Comparison of ENCODE assay signal across 12 cellular contexts in genomic region chr16:33338543-33338951, GRCh38. TPM values are rescaled to one million over a fixed set of nuclear protein-coding genes. Genes with fewer than 3 reads are reported as not detected.
DNase-seq lines count a peak whose midpoint lies in the region; ATAC-seq and TF ChIP-seq lines count a peak whose summit lies in the region.
"Not testable (repeated sequence)": the region's sequence is repeated elsewhere in the genome, so short reads cannot be mapped to it uniquely, and the experiment has no call there.
"Had no signal": no experiment of that assay in that cellular context is flagged by ENCODE, and none has a peak within 500 bp of the region (broad histone marks: within the 10 kb centered on the region; RNA-seq: fewer than 3 reads in every experiment).

No MANE protein-coding gene starts in this region.

- peak; percentile 1 for DNase-seq in NCI-H226
- DNase-seq in activated CD4-positive, alpha-beta T cell treated with anti-CD3 and anti-CD28 coated beads, Interleukin-2, amount 50 U/mL, for 1 hour: peak; percentile 6
- peak; percentile 6 for DNase-seq in activated T-helper 1 cell treated with anti-CD3 and anti-CD28 coated beads, Interleukin-12 subunit alpha, Interleukin-12 subunit beta, Interleukin-2, Interleukin-4 antibody, amounts not matched to agents 30 ng/mL and 10 ng/mL and 1 ng/mL, durations not matched to agents 14 hours and 24 hours and 36 hours (ENCODE audit: low spot score)
- DNase-seq in adrenal gland: peak in 4 of 7 donors; percentile 14 to 52 (median 30)
- DNase-seq in heart left ventricle: peak in 3 of 5 donors; percentile 20 to 71 (median 40)
- DNase-seq in natural killer cell: peak; percentile 16
- peak; percentile 1 to 15 for DNase-seq in stimulated activated CD4-positive, alpha-beta T cell treated with anti-CD3 and anti-CD28 coated beads, Interleukin-4, amount 100 ng/mL, for 4 hours
- DNase-seq in ureter (ENCODE audit: low spot score): peak; percentile 50

- WGBS in adrenal gland, 4 donors: 56 to 78% (median 64%) methylated on average over 2 of the region's 2 CpGs
- 63 to 71% (median 68%) methylated on average over 2 of the region's 2 CpGs for WGBS in heart left ventricle, 4 donors

- intact Hi-C loops in activated T-helper 1 cell treated with anti-CD3 and anti-CD28 coated beads, Interleukin-12 subunit alpha, Interleukin-12 subunit beta, Interleukin-2, Interleukin-4 antibody, amounts not matched to agents 30 ng/mL and 10 ng/mL and 1 ng/mL, durations not matched to agents 14 hours and 24 hours and 36 hours (cut with micrococcal nuclease); adrenal gland (cut with DNase I); heart left ventricle (cut with DNase I); natural killer cell (cut with micrococcal nuclease): not testable (repeated sequence)

- TF ChIP-seq POLR2A in adrenal gland (IDR thresholded peaks at IDR 0.05); heart left ventricle (IDR thresholded peaks at IDR 0.05): not testable (repeated sequence)

- H3K4me1 Mint-ChIP-seq in activated T-helper 1 cell treated with anti-CD3 and anti-CD28 coated beads, Interleukin-12 subunit alpha, Interleukin-12 subunit beta, Interleukin-2, Interleukin-4 antibody, amounts not matched to agents 30 ng/mL and 10 ng/mL and 1 ng/mL, durations not matched to agents 14 hours and 24 hours and 36 hours (ENCODE audit: low read depth); natural killer cell: not testable (repeated sequence)

- H3K4me3 ChIP-seq in adrenal gland, heart left ventricle: not testable (repeated sequence)

- not testable (repeated sequence) for H3K9me3 Mint-ChIP-seq in activated T-helper 1 cell treated with anti-CD3 and anti-CD28 coated beads, Interleukin-12 subunit alpha, Interleukin-12 subunit beta, Interleukin-2, Interleukin-4 antibody, amounts not matched to agents 30 ng/mL and 10 ng/mL and 1 ng/mL, durations not matched to agents 14 hours and 24 hours and 36 hours; natural killer cell

- not testable (repeated sequence) for H3K4me3 Mint-ChIP-seq in activated T-helper 1 cell treated with anti-CD3 and anti-CD28 coated beads, Interleukin-12 subunit alpha, Interleukin-12 subunit beta, Interleukin-2, Interleukin-4 antibody, amounts not matched to agents 30 ng/mL and 10 ng/mL and 1 ng/mL, durations not matched to agents 14 hours and 24 hours and 36 hours; natural killer cell

- not testable (repeated sequence) for H3K27ac Mint-ChIP-seq in activated T-helper 1 cell treated with anti-CD3 and anti-CD28 coated beads, Interleukin-12 subunit alpha, Interleukin-12 subunit beta, Interleukin-2, Interleukin-4 antibody, amounts not matched to agents 30 ng/mL and 10 ng/mL and 1 ng/mL, durations not matched to agents 14 hours and 24 hours and 36 hours; natural killer cell

- not testable (repeated sequence) for H3K27ac ChIP-seq in adrenal gland, heart left ventricle

- not testable (repeated sequence) for H3K27me3 Mint-ChIP-seq in activated T-helper 1 cell treated with anti-CD3 and anti-CD28 coated beads, Interleukin-12 subunit alpha, Interleukin-12 subunit beta, Interleukin-2, Interleukin-4 antibody, amounts not matched to agents 30 ng/mL and 10 ng/mL and 1 ng/mL, durations not matched to agents 14 hours and 24 hours and 36 hours (ENCODE audit: insufficient read depth); natural killer cell (ENCODE audit: low read depth in 2 of 2)

- not testable (repeated sequence) for ATAC-seq in heart left ventricle, natural killer cell

- not testable (repeated sequence) for H3K36me3 Mint-ChIP-seq in activated T-helper 1 cell treated with anti-CD3 and anti-CD28 coated beads, Interleukin-12 subunit alpha, Interleukin-12 subunit beta, Interleukin-2, Interleukin-4 antibody, amounts not matched to agents 30 ng/mL and 10 ng/mL and 1 ng/mL, durations not matched to agents 14 hours and 24 hours and 36 hours (ENCODE audit: low read depth); natural killer cell

- not testable (repeated sequence) for H3K36me3 ChIP-seq in adrenal gland (replicated peaks in 1 of 2); heart left ventricle

- not testable (repeated sequence) for H3K27me3 ChIP-seq in adrenal gland, heart left ventricle

- not testable (repeated sequence) for H3K4me1 ChIP-seq in adrenal gland (replicated peaks in 1 of 2); heart left ventricle

- TF ChIP-seq CTCF in adrenal gland (IDR thresholded peaks at IDR 0.05); heart left ventricle (IDR thresholded peaks at IDR 0.05); natural killer cell (IDR thresholded peaks at IDR 0.05): not testable (repeated sequence)

- H3K9me3 ChIP-seq in adrenal gland (replicated peaks in 1 of 3); heart left ventricle: not testable (repeated sequence)

RNA-seq across cellular contexts. Expression of gene TP53TG3B, which starts 22.1 kb away (rescaled TPM):
- not detected in 2 replicates for total RNA-seq in activated T-helper 1 cell treated with anti-CD3 and anti-CD28 coated beads, Interleukin-12 subunit alpha, Interleukin-12 subunit beta, Interleukin-2, Interleukin-4 antibody, amounts not matched to agents 30 ng/mL and 10 ng/mL and 1 ng/mL, durations not matched to agents 14 hours and 24 hours and 36 hours
- total RNA-seq in adrenal gland: under 1 TPM in 1 of 8 donors, not detected in 7; 0.27 TPM
- under 1 TPM in 1 of 3 donors, not detected in 2; 0.07 TPM for polyA plus RNA-seq in adrenal gland
- total RNA-seq in heart left ventricle: under 1 TPM in 1 of 9 donors, not detected in 8; 0.15 TPM
- not detected for polyA plus RNA-seq in heart left ventricle
- total RNA-seq in natural killer cell: not detected
- total RNA-seq in ureter: not detected
- total RNA-seq: left lobe of liver, M059J had no signal
- polyA plus RNA-seq: small intestine had no signal

RNA-seq across cellular contexts. Expression of gene TP53TG3E, which starts 34.4 kb away (rescaled TPM):
- not detected in 2 replicates for total RNA-seq in activated T-helper 1 cell treated with anti-CD3 and anti-CD28 coated beads, Interleukin-12 subunit alpha, Interleukin-12 subunit beta, Interleukin-2, Interleukin-4 antibody, amounts not matched to agents 30 ng/mL and 10 ng/mL and 1 ng/mL, durations not matched to agents 14 hours and 24 hours and 36 hours
- total RNA-seq in adrenal gland (not detected), heart left ventricle (not detected), natural killer cell (not detected), ureter (not detected)
- polyA plus RNA-seq in adrenal gland (not detected), heart left ventricle (not detected)
- total RNA-seq: breast epithelium, left lobe of liver, M059J had no signal
- polyA plus RNA-seq: small intestine had no signal
